Comparison of ENCODE assay signal across 22 cellular contexts in the genomic region with DNA sequence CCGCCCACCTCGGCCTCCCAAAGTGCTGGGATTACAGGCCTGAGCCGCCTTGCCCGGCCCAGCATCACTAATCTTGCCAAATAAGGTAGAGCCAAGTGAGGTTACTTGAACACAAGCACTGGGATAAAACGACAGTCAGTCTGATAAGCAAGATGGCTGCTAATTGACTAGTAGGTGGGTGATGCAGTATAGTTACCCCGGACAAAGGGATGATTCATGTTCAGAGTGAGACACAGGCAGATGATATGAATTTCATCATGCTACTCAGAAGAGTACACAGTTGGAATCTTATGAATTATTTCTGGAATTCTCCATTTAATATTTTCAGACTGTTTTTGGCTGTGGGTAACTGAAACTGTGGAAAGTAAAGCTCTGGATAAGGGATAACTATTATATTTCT.
A peak's percentile ranks its signal among the peaks of the same experiment; 100 is the strongest.
DNase-seq lines count a peak whose midpoint lies in the region; ATAC-seq, FAIRE-seq and TF ChIP-seq lines count a peak whose summit lies in the region.
"Had no signal": no experiment of that assay in that cellular context is flagged by ENCODE, and none has a peak within 500 bp of the region (broad histone marks: within the 10 kb centered on the region; RNA-seq: fewer than 3 reads in every experiment).

No MANE protein-coding gene starts in this region.

- no peak for TF ChIP-seq CTCF in MCF 10A (IDR thresholded peaks at IDR 0.05; ENCODE audit: unreplicated experiment)
- TF ChIP-seq CTCF in breast epithelium (IDR thresholded peaks at IDR 0.05): no peak
- no peak for TF ChIP-seq CTCF in bronchial epithelial cell (IDR thresholded peaks at IDR 0.05; ENCODE audit: insufficient read depth, low read length, severe bottlenecking)

- ATAC-seq in Right ventricle myocardium inferior (no peak), HG02870 (IDR thresholded peaks at IDR 0.05; ENCODE audit: unreplicated experiment) (no peak)
- ATAC-seq: activated T-helper 17 cell treated with anti-CD3 and anti-CD28 coated beads, Interleukin-2, amount 50 U/mL, for 72 hours; T-cell had no signal

- H3K36me3 ChIP-seq in breast epithelium (no peaks in the 10 kb centered on the region), bronchial epithelial cell (ENCODE audit: control insufficient read depth, insufficient read depth, low read length) (no peaks in the 10 kb centered on the region)
- H3K36me3 ChIP-seq: left ventricle myocardium inferior had no signal

- no peak overlapping the region for H3K27ac Mint-ChIP-seq in MCF 10A (ENCODE audit: low read depth, unreplicated experiment)
- H3K27ac Mint-ChIP-seq: activated naive CD8-positive, alpha-beta T cell treated with anti-CD3 and anti-CD28 coated beads for 36 hours; activated T-helper 17 cell treated with anti-CD3 and anti-CD28 coated beads, Interleukin-2, amount 50 U/mL, for 72 hours; stimulated activated naive CD8-positive, alpha-beta T cell treated with anti-CD3 and anti-CD28 coated beads, Interleukin-15, Interleukin-2, amounts not matched to agents 100 ng/mL and 50 ng/mL, for 24 hours; T-cell had no signal

- H3K27me3 ChIP-seq in breast epithelium: no peaks in the 10 kb centered on the region
- H3K27me3 ChIP-seq in bronchial epithelial cell (ENCODE audit: control insufficient read depth, insufficient read depth, low read length): no peaks in the 10 kb centered on the region

- H3K4me1 Mint-ChIP-seq in MCF 10A (ENCODE audit: insufficient read depth, unreplicated experiment): peaks cover 5% of the 10 kb centered on the region
- H3K4me1 Mint-ChIP-seq: activated naive CD8-positive, alpha-beta T cell treated with anti-CD3 and anti-CD28 coated beads for 36 hours; activated T-helper 17 cell treated with anti-CD3 and anti-CD28 coated beads, Interleukin-2, amount 50 U/mL, for 72 hours; T-cell had no signal

- CTCF ChIA-PET in MCF 10A (lab: Yijun Ruan, JAX): no interaction called here

- DNase-seq in MCF 10A (ENCODE audit: unreplicated experiment) (peak; percentile 17), breast epithelium (ENCODE audit: low spot score in 2 of 2) (no peak), bronchial epithelial cell (ENCODE audit: low read depth) (peak; percentile 44), iris pigment epithelial cell (ENCODE audit: low read depth) (peak; percentile 73), Right ventricle myocardium inferior (ENCODE audit: missing footprints) (no peak), NCI-H1930 (lab: John Stamatoyannopoulos, UW) (no peak), RPMI8226 (no peak)
- DNase-seq: activated CD4-positive, alpha-beta T cell treated with anti-CD3 and anti-CD28 coated beads for 48 hours; activated naive CD8-positive, alpha-beta T cell treated with anti-CD3 and anti-CD28 coated beads for 36 hours; H7; head of caudate nucleus; left ventricle myocardium inferior; NCI-H1417; NCI-H526; Right ventricle myocardium superior; stimulated activated CD4-positive, alpha-beta T cell treated with anti-CD3 and anti-CD28 coated beads, Interleukin-4, amount 100 ng/mL, for 24 hours; T-cell; trophoblast cell had no signal

- no peak for FAIRE-seq in bronchial epithelial cell (lab: Jason Lieb, UNC)

- TF ChIP-seq POLR2A in breast epithelium (IDR thresholded peaks at IDR 0.05): no peak

- no peaks in the 10 kb centered on the region for H3K27me3 Mint-ChIP-seq in MCF 10A (ENCODE audit: insufficient read depth, unreplicated experiment)
- H3K27me3 Mint-ChIP-seq: activated naive CD8-positive, alpha-beta T cell treated with anti-CD3 and anti-CD28 coated beads for 36 hours; activated T-helper 17 cell treated with anti-CD3 and anti-CD28 coated beads, Interleukin-2, amount 50 U/mL, for 72 hours; stimulated activated naive CD8-positive, alpha-beta T cell treated with anti-CD3 and anti-CD28 coated beads, Interleukin-15, Interleukin-2, amounts not matched to agents 100 ng/mL and 50 ng/mL, for 24 hours; T-cell had no signal

- no peak overlapping the region for H3K27ac ChIP-seq in breast epithelium
- H3K27ac ChIP-seq: 22Rv1, left ventricle myocardium inferior had no signal

- H3K4me3 ChIP-seq in breast epithelium (no peak overlapping the region), bronchial epithelial cell (ENCODE audit: low read depth, low read length) (no peak overlapping the region)
- H3K4me3 ChIP-seq: left ventricle myocardium inferior had no signal

- BruUV-seq in MCF 10A (replicated peaks; lab: Mats Ljungman, UMichigan): no TSS peak

- H3K36me3 Mint-ChIP-seq in MCF 10A (ENCODE audit: insufficient read depth, unreplicated experiment): no peaks in the 10 kb centered on the region
- H3K36me3 Mint-ChIP-seq: activated naive CD8-positive, alpha-beta T cell treated with anti-CD3 and anti-CD28 coated beads for 36 hours; T-cell had no signal

- POLR2A ChIA-PET in MCF 10A (lab: Yijun Ruan, JAX): no interaction called here

- H3K9me3 ChIP-seq in breast epithelium: peaks cover 0 to 8% of the 10 kb centered on the region in 2 donors

- H3K4me3 Mint-ChIP-seq in MCF 10A (ENCODE audit: unreplicated experiment): no peak overlapping the region
- H3K4me3 Mint-ChIP-seq: activated naive CD8-positive, alpha-beta T cell treated with anti-CD3 and anti-CD28 coated beads for 36 hours; activated T-helper 17 cell treated with anti-CD3 and anti-CD28 coated beads, Interleukin-2, amount 50 U/mL, for 72 hours; stimulated activated naive CD8-positive, alpha-beta T cell treated with anti-CD3 and anti-CD28 coated beads, Interleukin-15, Interleukin-2, amounts not matched to agents 100 ng/mL and 50 ng/mL, for 24 hours; T-cell had no signal

- H3K4me1 ChIP-seq in breast epithelium: no peaks in the 10 kb centered on the region
- H3K4me1 ChIP-seq: left ventricle myocardium inferior had no signal

- intact Hi-C loops in MCF 10A (cut with micrococcal nuclease) (no loop called here), breast epithelium (cut with DNase I; ENCODE audit: low total_unique reads) (no loop called here), Right ventricle myocardium inferior (cut with DNase I) (no loop called here)

- H3K9me3 Mint-ChIP-seq in MCF 10A (ENCODE audit: unreplicated experiment): no peaks in the 10 kb centered on the region

Comparison
In these comparisons a context has a peak if more than half of its experiments do, and no peak if none do; other contexts are left out.
1. DNase-seq: peak in MCF 10A (single experiment), bronchial epithelial cell (single experiment) and iris pigment epithelial cell (single experiment); none in breast epithelium (0 of 2), Right ventricle myocardium inferior (single experiment), NCI-H1930 (0 of 2) and RPMI8226 (single experiment).